Comparison of ENCODE assay signal across 8 cellular contexts in genomic region chr2:86790828-86791561, GRCh38. TPM values are rescaled to one million over a fixed set of nuclear protein-coding genes. Genes with fewer than 3 reads are reported as not detected.
DNase-seq lines count a peak whose midpoint lies in the region; FAIRE-seq and TF ChIP-seq lines count a peak whose summit lies in the region.

TSS of gene CD8A (minus strand) at chr2:86790913. CDS start at chr2:86790825, 88 bp downstream.

- FAIRE-seq in kidney (lab: Jason Lieb, UNC), result no peak

- TF ChIP-seq CTCF in Peyer's patch (IDR thresholded peaks at IDR 0.05) (no peak), osteoblast (IDR thresholded peaks at IDR 0.05; ENCODE audit: extremely low read depth, low read depth, low read length) (no peak), kidney (IDR thresholded peaks at IDR 0.05; ENCODE audit: borderline replicate concordance, extremely low read depth, insufficient read depth) (no peak)

- no peak within 1 kb of the TSS for H3K4me2 ChIP-seq in osteoblast (ENCODE audit: insufficient read depth, low read length)

- H3K9me3 ChIP-seq in Peyer's patch (no peaks in the 10 kb centered on the region), ectodermal cell (ENCODE audit: control insufficient read depth, low read length) (no peaks in the 10 kb centered on the region), osteoblast (ENCODE audit: low read depth, low read length) (no peaks in the 10 kb centered on the region), kidney (ENCODE audit: control insufficient read depth in 1 of 2, low read length in 2 of 2) (peaks cover 0 to 1% of the 10 kb centered on the region in 2 donors)

- 3 to 5% methylated on average over 42 of the region's 42 CpGs for WGBS in ectodermal cell, 2 experiments

- H3K9ac ChIP-seq in kidney (ENCODE audit: low read length in 2 of 2), result no peak within 1 kb of the TSS

- H3K79me2 ChIP-seq in osteoblast (ENCODE audit: insufficient read depth, low read length), result no peaks in the 10 kb centered on the region

- H3K27ac ChIP-seq in Peyer's patch (peak within 1 kb of the TSS; percentile 53 to 72 (median 61)), ectodermal cell (ENCODE audit: insufficient read depth, low read depth, low read length, poor library complexity, severe bottlenecking) (no peak within 1 kb of the TSS), osteoblast (ENCODE audit: low read depth, low read length) (no peak within 1 kb of the TSS), kidney (ENCODE audit: low read depth in 2 of 2, low read length in 2 of 2) (no peak within 1 kb of the TSS)

- TF ChIP-seq POLR2A in Peyer's patch (IDR thresholded peaks at IDR 0.05), result no peak

- DNase-seq in EH (ENCODE audit: low read depth) (peak; percentile 27), Peyer's patch (peak in 1 of 3 donors; percentile 83), osteoblast (ENCODE audit: insufficient read length, low spot score, missing footprints) (peak; percentile 89), kidney (no peak), Ammon's horn (ENCODE audit: low spot score) (no peak), NCI-H2196 treated with DMSO at 0.1 percent for 48 hours (lab: John Stamatoyannopoulos, UW; ENCODE audit: unreplicated experiment) (no peak), LoVo (ENCODE audit: low spot score) (no peak)

- no peak within 1 kb of the TSS for H2AFZ ChIP-seq in osteoblast (ENCODE audit: low read length)

- H3K27me3 ChIP-seq in Peyer's patch, result peaks cover 0 to 29% of the 10 kb centered on the region in 2 donors
- H3K27me3 ChIP-seq in ectodermal cell (ENCODE audit: control insufficient read depth, insufficient read depth, low read length, poor library complexity, severe bottlenecking), result peaks cover 72% of the 10 kb centered on the region
- peaks cover 71% of the 10 kb centered on the region for H3K27me3 ChIP-seq in osteoblast (ENCODE audit: insufficient read depth, low read length)

- no peaks in the 10 kb centered on the region for H3K36me3 ChIP-seq in Peyer's patch
- H3K36me3 ChIP-seq in ectodermal cell (ENCODE audit: control insufficient read depth, insufficient read depth, low read length), result no peaks in the 10 kb centered on the region
- no peaks in the 10 kb centered on the region for H3K36me3 ChIP-seq in osteoblast (ENCODE audit: insufficient read depth, low read length)
- H3K36me3 ChIP-seq in kidney (ENCODE audit: control insufficient read depth in 1 of 2, insufficient read depth in 2 of 2, low read length in 2 of 2), result no peaks in the 10 kb centered on the region

- H4K20me1 ChIP-seq in osteoblast (ENCODE audit: insufficient read depth, low read length), result no peaks in the 10 kb centered on the region

- peaks cover 0 to 31% (median 4%) of the 10 kb centered on the region in 4 donors for H3K4me1 ChIP-seq in Peyer's patch
- peaks cover 7% of the 10 kb centered on the region for H3K4me1 ChIP-seq in ectodermal cell (ENCODE audit: control insufficient read depth, insufficient read depth, low read length)
- no peaks in the 10 kb centered on the region for H3K4me1 ChIP-seq in osteoblast (ENCODE audit: insufficient read depth, low read length)
- H3K4me1 ChIP-seq in kidney (ENCODE audit: control insufficient read depth in 1 of 2, insufficient read depth in 1 of 2, low read depth in 1 of 2, low read length in 2 of 2), result peaks cover 0 to 5% of the 10 kb centered on the region in 2 donors

- intact Hi-C loops in kidney (cut with DNase I), result no loop called here

- peak within 1 kb of the TSS; percentile 31 to 47 (median 40) for H3K4me3 ChIP-seq in Peyer's patch
- H3K4me3 ChIP-seq in ectodermal cell (ENCODE audit: insufficient read depth, low read depth, low read length), result peak within 1 kb of the TSS; percentile 16
- no peak within 1 kb of the TSS for H3K4me3 ChIP-seq in osteoblast (ENCODE audit: insufficient read depth, low read length)
- H3K4me3 ChIP-seq in kidney (ENCODE audit: low read length in 2 of 2), result no peak within 1 kb of the TSS

RNA-seq across cellular contexts. Expression of gene CD8A, which starts in this region (rescaled TPM):
- total RNA-seq in Peyer's patch (1 to 10 TPM; 3.4 to 8.9 (median 4.8) TPM), osteoblast (not detected in 2 replicates), kidney (5.9 TPM)
- polyA plus RNA-seq in ectodermal cell (2013, experiment 1 of 4), result not detected
- polyA plus RNA-seq in ectodermal cell (2013, experiment 2 of 4), result 0.12 TPM
- not detected for polyA plus RNA-seq in ectodermal cell (2013, experiment 3 of 4)
- polyA plus RNA-seq in ectodermal cell (2013, experiment 4 of 4), result not detected
- 0.65 TPM for polyA plus RNA-seq in kidney (ENCODE audit: insufficient read depth, low read depth, low replicate concordance)

Comparison
In these comparisons a context has a peak if more than half of its experiments do, and no peak if none do; other contexts are left out.
1. Peak in DNase-seq in osteoblast; RNA of the gene not detected or under 1 TPM.
2. H3K27ac ChIP-seq: peak in Peyer's patch (4 of 4); none in ectodermal cell (single experiment), osteoblast (single experiment) and kidney (0 of 2).
3. H3K4me3 ChIP-seq: peak in Peyer's patch (4 of 4) and ectodermal cell (single experiment); none in osteoblast (single experiment) and kidney (0 of 2).